8 cellular contexts compared by ENCODE assay signal in genomic region chr3:48662753-48663488, GRCh38. TPM values are rescaled to one million over a fixed set of nuclear protein-coding genes. Genes with fewer than 3 reads are reported as not detected.
DNase-seq lines count a peak whose midpoint lies in the region; ATAC-seq and TF ChIP-seq lines count a peak whose summit lies in the region.

Gene CELSR3 (minus strand): TSS chr3:48662886. CDS start chr3:48662634, 252 bp downstream.

- 1 to 2% methylated on average over 22 to 35 of the region's 52 CpGs for WGBS in thyroid gland, 2 donors

- H3K79me2 ChIP-seq in PC-3 (ENCODE audit: low read length) (no peaks in the 10 kb centered on the region), neural cell (replicated peaks; ENCODE audit: insufficient read depth, low read length) (peaks cover 32% of the 10 kb centered on the region)

- peak; percentile 41 to 54 for ATAC-seq in CD4-positive, CD25-positive, alpha-beta regulatory T cell (ENCODE audit: low read depth in 2 of 2)
- peak; percentile 4 for ATAC-seq in PC-3
- ATAC-seq in HG02678 (IDR thresholded peaks at IDR 0.05; ENCODE audit: unreplicated experiment), result no peak

- peak; percentile 59 to 82 (median 67) for DNase-seq in CD4-positive, CD25-positive, alpha-beta regulatory T cell
- DNase-seq in HT-29 (ENCODE audit: low spot score) (peak; percentile 67), PC-3 (peak; percentile 16), activated gamma-delta T cell (lab: John Stamatoyannopoulos, UW) (peak; percentile 32), foreskin melanocyte (peak; percentile 76), thyroid gland (peak; percentile 77 to 82)

- no peaks in the 10 kb centered on the region for H3K27me3 ChIP-seq in CD4-positive, CD25-positive, alpha-beta regulatory T cell (ENCODE audit: control insufficient read depth, insufficient read depth, low read length)
- H3K27me3 ChIP-seq in PC-3 (ENCODE audit: low read length), result no peaks in the 10 kb centered on the region
- no peaks in the 10 kb centered on the region for H3K27me3 ChIP-seq in neural cell (ENCODE audit: insufficient read depth, low read depth, low read length)
- H3K27me3 ChIP-seq in thyroid gland, result no peaks in the 10 kb centered on the region

- TF ChIP-seq CTCF in PC-3 (conservative IDR thresholded peaks at IDR 0.05; ENCODE audit: low read depth, low read length) (no peak), neural cell (IDR thresholded peaks at IDR 0.05; ENCODE audit: poor library complexity, severe bottlenecking) (no peak), thyroid gland (IDR thresholded peaks at IDR 0.05) (no peak)

- no peaks in the 10 kb centered on the region for H3K36me3 ChIP-seq in CD4-positive, CD25-positive, alpha-beta regulatory T cell (ENCODE audit: control insufficient read depth, insufficient read depth, low read length)
- no peaks in the 10 kb centered on the region for H3K36me3 ChIP-seq in PC-3 (ENCODE audit: low read depth, low read length)
- peaks cover 35% of the 10 kb centered on the region for H3K36me3 ChIP-seq in neural cell (ENCODE audit: insufficient read depth, low read length)
- H3K36me3 ChIP-seq in thyroid gland, result no peaks in the 10 kb centered on the region

- CTCF ChIA-PET in PC-3 (lab: Charles Lee), result no interaction called here

- H3K9me2 ChIP-seq in PC-3 (replicated peaks; ENCODE audit: low read length), result no peaks in the 10 kb centered on the region
- H3K9me2 ChIP-seq in neural cell (ENCODE audit: insufficient read depth, low read length), result no peaks in the 10 kb centered on the region

- BruUV-seq in PC-3 (replicated peaks; lab: Mats Ljungman, UMichigan), result TSS peak; percentile 92

- H2AFZ ChIP-seq in PC-3 (ENCODE audit: low read length) (peak within 1 kb of the TSS; percentile 62), neural cell (ENCODE audit: low read depth, low read length) (peak within 1 kb of the TSS; percentile 73)

- H3K9ac ChIP-seq in PC-3 (ENCODE audit: low read length), result peak within 1 kb of the TSS; percentile 58
- peak within 1 kb of the TSS; percentile 92 for H3K9ac ChIP-seq in neural cell (ENCODE audit: low read length)

- POLR2A ChIA-PET in PC-3 (lab: Charles Lee; ENCODE audit: unreplicated experiment), result no interaction called here

- H3K4me1 ChIP-seq in CD4-positive, CD25-positive, alpha-beta regulatory T cell (ENCODE audit: control insufficient read depth, insufficient read depth, low read length, poor library complexity, severe bottlenecking), result peaks cover 34% of the 10 kb centered on the region
- peaks cover 9% of the 10 kb centered on the region for H3K4me1 ChIP-seq in PC-3 (ENCODE audit: insufficient read depth, low read length)
- peaks cover 13 to 26% of the 10 kb centered on the region in 2 donors for H3K4me1 ChIP-seq in thyroid gland

- peak within 1 kb of the TSS; percentile 73 for H3K4me2 ChIP-seq in PC-3 (ENCODE audit: low read length)
- H3K4me2 ChIP-seq in neural cell (ENCODE audit: low read length), result peak within 1 kb of the TSS; percentile 75

- H3K27ac ChIP-seq in CD4-positive, CD25-positive, alpha-beta regulatory T cell (ENCODE audit: insufficient read depth, low read length, poor library complexity, severe bottlenecking), result peak within 1 kb of the TSS; percentile 68
- H3K27ac ChIP-seq in PC-3 (ENCODE audit: low read length), result peak within 1 kb of the TSS; percentile 76
- peak within 1 kb of the TSS; percentile 95 for H3K27ac ChIP-seq in neural cell (ENCODE audit: low read length)
- peak within 1 kb of the TSS; percentile 51 to 85 (median 67) for H3K27ac ChIP-seq in thyroid gland

- H3K4me3 ChIP-seq in CD4-positive, CD25-positive, alpha-beta regulatory T cell (ENCODE audit: low read depth, low read length), result peak within 1 kb of the TSS; percentile 64
- peak within 1 kb of the TSS; percentile 66 for H3K4me3 ChIP-seq in PC-3 (ENCODE audit: low read length)
- peak within 1 kb of the TSS; percentile 73 for H3K4me3 ChIP-seq in neural cell (ENCODE audit: low read length)
- peak within 1 kb of the TSS; percentile 29 to 47 (median 34) for H3K4me3 ChIP-seq in thyroid gland (replicated peaks in 1 of 3)

- no peaks in the 10 kb centered on the region for H3K9me3 ChIP-seq in CD4-positive, CD25-positive, alpha-beta regulatory T cell (ENCODE audit: control insufficient read depth in 2 of 2, low read length in 2 of 2)
- H3K9me3 ChIP-seq in PC-3 (ENCODE audit: low read length) (no peaks in the 10 kb centered on the region), neural cell (ENCODE audit: low read length) (peaks cover 29% of the 10 kb centered on the region), thyroid gland (no peaks in the 10 kb centered on the region)

- H3K27ac Mint-ChIP-seq in CD4-positive, CD25-positive, alpha-beta regulatory T cell, result peak within 1 kb of the TSS; percentile 10 to 83 (median 58)

- TF ChIP-seq RAD21 in neural cell (conservative IDR thresholded peaks at IDR 0.05), result no peak

- no peaks in the 10 kb centered on the region for H3K36me3 Mint-ChIP-seq in CD4-positive, CD25-positive, alpha-beta regulatory T cell

- TF ChIP-seq EP300 in neural cell (conservative IDR thresholded peaks at IDR 0.05; ENCODE audit: poor library complexity, severe bottlenecking), result peak; percentile 10

- H3F3A ChIP-seq in PC-3 (ENCODE audit: low read length, unreplicated experiment), result no peaks in the 10 kb centered on the region
- no peaks in the 10 kb centered on the region for H3F3A ChIP-seq in neural cell (ENCODE audit: insufficient read depth, low read length, poor library complexity, severe bottlenecking)

- intact Hi-C loops in PC-3 (cut with micrococcal nuclease), result loop anchor here (1.0 kb wide), 1 partner anchor 28 kb away; the partner anchor contains the start of gene SLC26A6
- intact Hi-C loops in thyroid gland (cut with DNase I), result no loop called here

- H3K4me1 Mint-ChIP-seq in CD4-positive, CD25-positive, alpha-beta regulatory T cell, result peaks cover 0 to 26% (median 11%) of the 10 kb centered on the region in 4 donors

- peak within 1 kb of the TSS; percentile 78 to 97 (median 87) for H3K4me3 Mint-ChIP-seq in CD4-positive, CD25-positive, alpha-beta regulatory T cell

- peak in 1 of 2 donors; percentile 18 for TF ChIP-seq POLR2A in thyroid gland (IDR thresholded peaks at IDR 0.05)

- H3K27me3 Mint-ChIP-seq in CD4-positive, CD25-positive, alpha-beta regulatory T cell, result peaks cover 16% of the 10 kb centered on the region

- no peaks in the 10 kb centered on the region for H4K20me1 ChIP-seq in PC-3 (ENCODE audit: low read length)
- H4K20me1 ChIP-seq in neural cell (ENCODE audit: insufficient read depth), result no peaks in the 10 kb centered on the region

- peaks cover 0 to 2% (median 0%) of the 10 kb centered on the region in 7 donors for H3K9me3 Mint-ChIP-seq in CD4-positive, CD25-positive, alpha-beta regulatory T cell

TF ChIP-seq in neural cell, 6 proteins besides CTCF, POLR2A, EP300 and RAD21:
- TF ChIP-seq TAF1 (IDR thresholded peaks at IDR 0.05; ENCODE audit: low read depth) (peak; percentile 41), SMC3 (conservative IDR thresholded peaks at IDR 0.05; ENCODE audit: poor library complexity) (no peak), POLR2AphosphoS5 (IDR thresholded peaks at IDR 0.05) (peak; percentile 93), EZH2 (IDR thresholded peaks at IDR 0.05; ENCODE audit: borderline replicate concordance, insufficient read depth, low read length, poor library complexity, severe bottlenecking) (no peak), REST (IDR thresholded peaks at IDR 0.05; ENCODE audit: borderline replicate concordance) (peak; percentile 71)

RNA-seq across cellular contexts. Expression of gene CELSR3, which starts in this region (rescaled TPM):
- total RNA-seq in CD4-positive, CD25-positive, alpha-beta regulatory T cell, result 8.8 TPM
- under 1 TPM; 0.31 to 0.53 (median 0.37) TPM for polyA plus RNA-seq in CD4-positive, CD25-positive, alpha-beta regulatory T cell
- 9.9 and 12.5 TPM in 2 replicates for total RNA-seq in HT-29 (2014; rRNA removed; shearing (Covaris generic))
- total RNA-seq in PC-3 (2014; rRNA removed) (0.92 and 1.1 TPM in 2 replicates), thyroid gland (1 to 10 TPM in 2 of 4 donors, under 1 TPM in 2; 0.54 to 1.7 (median 1.0) TPM)
- polyA plus RNA-seq in neural cell, result 54.9 and 65.5 TPM in 2 replicates
- 104 and 118 TPM in 2 replicates for polyA minus RNA-seq in neural cell

Comparison
In these comparisons a context has a peak if more than half of its experiments do, and no peak if none do; other contexts are left out.
1. RNA of gene CELSR3 (polyA plus RNA-seq): 54.9 to 65.5 TPM in neural cell; 0.31 to 0.53 TPM in CD4-positive, CD25-positive, alpha-beta regulatory T cell; every median in the first group is over 10 times any median in the second.
2. DNase-seq: peak in every context shown above with its lines; median percentile 80 in thyroid gland; 76 in foreskin melanocyte; 67 in CD4-positive, CD25-positive, alpha-beta regulatory T cell; 67 in HT-29; 32 in activated gamma-delta T cell; 16 in PC-3.
3. Peak in every context shown above with its lines, with median percentiles within 50 percentile points of each other: H3K27ac ChIP-seq and H3K4me3 ChIP-seq.